13 cellular contexts compared by ENCODE assay signal in genomic region chr19:18658366-18658855, GRCh38. TPM values are rescaled to one million over a fixed set of nuclear protein-coding genes. Genes with fewer than 3 reads are reported as not detected.
DNase-seq lines count a peak whose midpoint lies in the region; ATAC-seq and TF ChIP-seq lines count a peak whose summit lies in the region.
"Had no signal": no experiment of that assay in that cellular context is flagged by ENCODE, and none has a peak within 500 bp of the region (broad histone marks: within the 10 kb centered on the region; RNA-seq: fewer than 3 reads in every experiment).

No MANE protein-coding gene starts in this region.

- no peaks in the 10 kb centered on the region for H3K36me3 ChIP-seq in esophagus (ENCODE audit: control insufficient read depth in 2 of 2, insufficient read depth in 2 of 2, low read length in 1 of 2)
- H3K36me3 ChIP-seq in psoas muscle (ENCODE audit: insufficient read depth in 1 of 2, low read depth in 1 of 2), result no peaks in the 10 kb centered on the region
- H3K36me3 ChIP-seq in ovary, result no peaks in the 10 kb centered on the region
- H3K36me3 ChIP-seq: WERI-Rb-1 had no signal

- ATAC-seq in right cardiac atrium (no peak), Right ventricle myocardium inferior (no peak), psoas muscle (no peak), esophagus mucosa (no peak)

- no peak overlapping the region for H3K4me3 ChIP-seq in right cardiac atrium (ENCODE audit: low read length)
- no peak overlapping the region for H3K4me3 ChIP-seq in esophagus (ENCODE audit: low read depth in 1 of 2, low read length in 2 of 2)
- H3K4me3 ChIP-seq in psoas muscle, result no peak overlapping the region
- H3K4me3 ChIP-seq in ovary, result no peak overlapping the region

- H3K4me1 ChIP-seq in right cardiac atrium (ENCODE audit: control insufficient read depth, insufficient read depth, low read length) (peaks cover 16% of the 10 kb centered on the region), esophagus (ENCODE audit: control insufficient read depth in 2 of 2, insufficient read depth in 2 of 2, low read length in 1 of 2) (peaks cover 12% of the 10 kb centered on the region in 2 donors), psoas muscle (peaks cover 34% of the 10 kb centered on the region), ovary (ENCODE audit: insufficient read depth) (peaks cover 8% of the 10 kb centered on the region)

- TF ChIP-seq CTCF in psoas muscle (IDR thresholded peaks at IDR 0.05) (no peak), ovary (IDR thresholded peaks at IDR 0.05) (no peak)

- DNase-seq in right cardiac atrium (no peak), Right ventricle myocardium inferior (ENCODE audit: missing footprints) (no peak), psoas muscle (no peak), NCI-H1048 (lab: John Stamatoyannopoulos, UW) (no peak), NCI-H1417 treated with DMSO at 0.1 percent for 48 hours (lab: John Stamatoyannopoulos, UW) (no peak), ovary (no peak)
- DNase-seq: activated CD8-positive, alpha-beta memory T cell treated with anti-CD3 and anti-CD28 coated beads, Interleukin-2, amount 50 U/mL, for 4 hours; DMS153; NCI-H748 treated with DMSO at 0.1 percent for 48 hours; WERI-Rb-1 had no signal

- H3K27ac ChIP-seq in right cardiac atrium (ENCODE audit: low read length), result peak overlapping the region; percentile 63
- peak overlapping the region; percentile 20 to 26 for H3K27ac ChIP-seq in esophagus (ENCODE audit: low read depth in 2 of 2, low read length in 1 of 2)
- peak overlapping the region; percentile 89 for H3K27ac ChIP-seq in psoas muscle
- H3K27ac ChIP-seq in ovary, result no peak overlapping the region
- H3K27ac ChIP-seq: WERI-Rb-1 had no signal

- intact Hi-C loops in right cardiac atrium (cut with DNase I) (no loop called here), Right ventricle myocardium inferior (cut with DNase I) (no loop called here), psoas muscle (cut with DNase I) (loop anchor here in 1 of 2 donors (10.0 kb wide), 1 partner anchor 194 kb away; no protein-coding TSS in a partner anchor), ovary (cut with DNase I) (no loop called here)

- 85% methylated on average over 4 of the region's 4 CpGs for WGBS in right cardiac atrium
- WGBS in esophagus, 2 donors, result 84 to 85% methylated on average over 4 of the region's 4 CpGs
- 82 to 93% (median 85%) methylated on average over 3 to 4 of the region's 4 CpGs for WGBS in psoas muscle, 3 donors
- WGBS in ovary, 3 donors, result 81 to 87% (median 84%) methylated on average over 4 of the region's 4 CpGs

- no peaks in the 10 kb centered on the region for H3K9me3 ChIP-seq in right cardiac atrium (ENCODE audit: control insufficient read depth, low read length)
- H3K9me3 ChIP-seq in esophagus (ENCODE audit: control insufficient read depth in 2 of 2, insufficient read depth in 1 of 2, low read depth in 1 of 2, low read length in 1 of 2), result no peaks in the 10 kb centered on the region
- no peaks in the 10 kb centered on the region for H3K9me3 ChIP-seq in psoas muscle
- H3K9me3 ChIP-seq in ovary, result no peaks in the 10 kb centered on the region

- no peaks in the 10 kb centered on the region for H3K27me3 ChIP-seq in right cardiac atrium (ENCODE audit: control insufficient read depth, insufficient read depth)
- no peaks in the 10 kb centered on the region for H3K27me3 ChIP-seq in esophagus (ENCODE audit: control insufficient read depth in 1 of 2, insufficient read depth in 2 of 2, low read length in 2 of 2)
- H3K27me3 ChIP-seq in psoas muscle (ENCODE audit: insufficient read depth in 3 of 3, low read length in 2 of 3), result no peaks in the 10 kb centered on the region
- H3K27me3 ChIP-seq in ovary, result no peaks in the 10 kb centered on the region

- no peak for TF ChIP-seq POLR2A in ovary (IDR thresholded peaks at IDR 0.05)

- no peak for TF ChIP-seq EP300 in ovary (IDR thresholded peaks at IDR 0.05)

RNA-seq across cellular contexts. Expression of gene KLHL26, which starts 21.6 kb away (rescaled TPM):
- total RNA-seq in right cardiac atrium (10 to 100 TPM in 1 of 4 donors, 1 to 10 TPM in 3; 8.9 to 14.4 (median 9.3) TPM), Right ventricle myocardium inferior (6.6 TPM), psoas muscle (1 to 10 TPM; 5.2 to 9.9 (median 7.0) TPM), esophagus mucosa (5.6 TPM), ovary (10 to 100 TPM in 5 of 7 donors, 1 to 10 TPM in 2; 4.6 to 24.0 (median 15.7) TPM)
- polyA plus RNA-seq in right cardiac atrium (5.1 TPM), esophagus (1 to 10 TPM; 1.8 to 2.0 TPM), psoas muscle (1 to 10 TPM; 3.1 to 4.1 (median 3.5) TPM), ovary (1 to 10 TPM; 1.6 to 5.7 TPM)

RNA-seq across cellular contexts. Expression of gene CRTC1, which starts 25.1 kb away (rescaled TPM):
- total RNA-seq in right cardiac atrium (10 to 100 TPM in 3 of 4 donors, 1 to 10 TPM in 1; 9.2 to 15.1 (median 13.6) TPM), Right ventricle myocardium inferior (10.3 TPM), psoas muscle (10 to 100 TPM in 2 of 4 donors, 1 to 10 TPM in 2; 8.1 to 12.5 (median 9.6) TPM), esophagus mucosa (4.0 TPM), ovary (10 to 100 TPM in 5 of 7 donors, 1 to 10 TPM in 2; 2.4 to 19.5 (median 14.6) TPM)
- polyA plus RNA-seq in right cardiac atrium (9.5 TPM), esophagus (1 to 10 TPM; 2.1 to 4.0 TPM), psoas muscle (1 to 10 TPM; 4.5 to 6.6 (median 6.3) TPM), ovary (1 to 10 TPM; 2.3 to 8.4 TPM)

RNA-seq across cellular contexts. Expression of gene TMEM59L, which starts 45.7 kb away (rescaled TPM):
- 1 to 10 TPM; 2.2 to 5.9 (median 4.0) TPM for total RNA-seq in right cardiac atrium
- 4.8 TPM for polyA plus RNA-seq in right cardiac atrium
- 2.8 TPM for total RNA-seq in Right ventricle myocardium inferior
- under 1 TPM; 0.41 to 0.71 TPM for polyA plus RNA-seq in esophagus
- 1 to 10 TPM in 3 of 4 donors, under 1 TPM in 1; 0.79 to 3.2 (median 2.6) TPM for total RNA-seq in psoas muscle
- 1 to 10 TPM in 2 of 3 donors, under 1 TPM in 1; 0.85 to 4.8 (median 1.5) TPM for polyA plus RNA-seq in psoas muscle
- total RNA-seq in esophagus mucosa, result 0.28 TPM
- total RNA-seq in ovary, result under 1 TPM in 4 of 7 donors, not detected in 3; 0.20 to 0.53 (median 0.52) TPM
- under 1 TPM in 1 of 2 donors, not detected in 1; 0.38 TPM for polyA plus RNA-seq in ovary

RNA-seq across cellular contexts. Expression of gene CRLF1, which starts 51.8 kb away (rescaled TPM):
- total RNA-seq in right cardiac atrium (10 to 100 TPM in 3 of 4 donors, 1 to 10 TPM in 1; 7.2 to 64.0 (median 38.8) TPM), Right ventricle myocardium inferior (35.7 TPM), psoas muscle (10 to 100 TPM in 3 of 4 donors, 1 to 10 TPM in 1; 8.3 to 20.2 (median 14.2) TPM), esophagus mucosa (7.9 TPM), ovary (1 to 10 TPM in 2 of 7 donors, under 1 TPM in 2, not detected in 3; 0.51 to 1.1 (median 1.0) TPM)
- polyA plus RNA-seq in right cardiac atrium (79.6 TPM), esophagus (10 to 100 TPM in 1 of 2 donors, 1 to 10 TPM in 1; 2.8 to 11.1 TPM), psoas muscle (10 to 100 TPM; 15.6 to 28.4 (median 19.3) TPM), ovary (1 to 10 TPM in 1 of 2 donors, under 1 TPM in 1; 0.83 to 1.2 TPM)
- total RNA-seq: endothelial cell of umbilical vein had no signal

Comparison
In these comparisons a context has a peak if more than half of its experiments do, and no peak if none do; other contexts are left out.
1. H3K27ac ChIP-seq: peak in right cardiac atrium (single experiment), esophagus (2 of 2) and psoas muscle (single experiment); none in ovary (0 of 2).